28 cellular contexts compared by ENCODE assay signal in genomic region chr5:14433202-14433601, GRCh38.
DNase-seq lines count a peak whose midpoint lies in the region; ATAC-seq, FAIRE-seq and TF ChIP-seq lines count a peak whose summit lies in the region.
"Had no signal": no experiment of that assay in that cellular context is flagged by ENCODE, and none has a peak within 500 bp of the region (broad histone marks: within the 10 kb centered on the region; RNA-seq: fewer than 3 reads in every experiment).

No MANE protein-coding gene starts in this region.

- peak overlapping the region; percentile 96 for H3K27ac Mint-ChIP-seq in WTC11
- no peak overlapping the region for H3K27ac Mint-ChIP-seq in immature natural killer cell
- H3K27ac Mint-ChIP-seq: activated B cell treated with CpG ODN at 0.5 μM for 24 hours; activated naive CD8-positive, alpha-beta T cell treated with anti-CD3 and anti-CD28 coated beads, Interleukin-2, amount 50 U/mL, for 24 hours; dendritic cell treated with granulocyte-macrophage colony-stimulating factor and Interleukin-4, amounts not matched to agents 40 ng/mL and 50 ng/mL, for 4 days; IgD-negative memory B cell; stimulated activated memory B cell treated with anti-CD40 and anti-IgM and Interleukin-4, amounts not matched to agents 10 μg/mL and 1 μg/mL and 100 μg/mL, for 72 hours had no signal

- H3K4me1 ChIP-seq in HUES64 (ENCODE audit: insufficient read depth, low read length) (peaks cover 29% of the 10 kb centered on the region), ovary (ENCODE audit: insufficient read depth) (peaks cover 20% of the 10 kb centered on the region)
- H3K4me1 ChIP-seq: uterus had no signal

- DNase-seq in WTC11 (ENCODE audit: low spot score) = no peak
- peak; percentile 74 for DNase-seq in left kidney (ENCODE audit: low read depth, low spot score)
- DNase-seq in ovary = no peak
- no peak for DNase-seq in brain microvascular endothelial cell
- no peak for DNase-seq in immature natural killer cell
- DNase-seq: activated B cell treated with CpG ODN at 0.5 μM for 24 hours; activated CD4-positive, alpha-beta T cell treated with anti-CD3 and anti-CD28 coated beads, Interleukin-2, amount 50 U/mL, for 48 hours; activated effector memory CD4-positive, alpha-beta T cell treated with anti-CD3 and anti-CD28 coated beads, Interleukin-2, amount 50 U/mL, for 16 hours; activated naive CD8-positive, alpha-beta T cell treated with anti-CD3 and anti-CD28 coated beads, Interleukin-2, amount 50 U/mL, for 24 hours; heart left ventricle; left ventricle myocardium superior; NCI-H1436; NCI-H345; small intestine; stimulated activated CD4-positive, alpha-beta T cell treated with anti-CD3 and anti-CD28 coated beads, Interleukin-2, amount 100 ng/mL, for 24 hours; uterus had no signal

- CTCF ChIA-PET in WTC11 (lab: Charles Lee) = interaction anchor here (1.1 kb wide), 1 partner anchor 72 kb away, joined by 3 read pairs; no protein-coding TSS in a partner anchor

- H3K27me3 ChIP-seq in HUES64 (ENCODE audit: insufficient read depth, low read length) = no peaks in the 10 kb centered on the region
- no peaks in the 10 kb centered on the region for H3K27me3 ChIP-seq in ovary
- no peaks in the 10 kb centered on the region for H3K27me3 ChIP-seq in brain microvascular endothelial cell (replicated peaks)
- H3K27me3 ChIP-seq: BLaER1 treated with 17β-estradiol and CSF1 and Interleukin-3, amounts not matched to agents 10 nM and 100 nM; heart left ventricle; neutrophil; uterus had no signal

- H3K4me1 Mint-ChIP-seq in WTC11 = peaks cover 30% of the 10 kb centered on the region
- H3K4me1 Mint-ChIP-seq in immature natural killer cell = no peaks in the 10 kb centered on the region
- H3K4me1 Mint-ChIP-seq: activated B cell treated with CpG ODN at 0.5 μM for 24 hours had no signal

- H3K9ac ChIP-seq in HUES64 (ENCODE audit: low read depth, low read length) = no peak overlapping the region
- H3K9ac ChIP-seq: BLaER1 treated with 17β-estradiol and CSF1 and Interleukin-3, amounts not matched to agents 10 nM and 100 nM had no signal

- H3K4me3 ChIP-seq in HUES64 (ENCODE audit: low read length) = no peak overlapping the region
- no peak overlapping the region for H3K4me3 ChIP-seq in ovary
- no peak overlapping the region for H3K4me3 ChIP-seq in brain microvascular endothelial cell (ENCODE audit: low read depth, low read length)
- H3K4me3 ChIP-seq: BLaER1 treated with 17β-estradiol and CSF1 and Interleukin-3, amounts not matched to agents 10 nM and 100 nM; heart left ventricle; uterus had no signal

- H3K27me3 Mint-ChIP-seq in WTC11 (ENCODE audit: low read depth) (no peaks in the 10 kb centered on the region; the same call in 1 of the 2 replicates), immature natural killer cell (ENCODE audit: low read depth in 3 of 3) (peaks cover 0 to 3% (median 2%) of the 10 kb centered on the region in 3 donors)
- H3K27me3 Mint-ChIP-seq: activated B cell treated with CpG ODN at 0.5 μM for 24 hours; dendritic cell treated with granulocyte-macrophage colony-stimulating factor and Interleukin-4, amounts not matched to agents 40 ng/mL and 50 ng/mL, for 4 days; IgD-negative memory B cell; stimulated activated memory B cell treated with anti-CD40 and anti-IgM and Interleukin-4, amounts not matched to agents 10 μg/mL and 1 μg/mL and 100 μg/mL, for 72 hours had no signal

- TF ChIP-seq CTCF in WTC11 (IDR thresholded peaks at IDR 0.05) = no peak
- no peak for TF ChIP-seq CTCF in ovary (IDR thresholded peaks at IDR 0.05)
- TF ChIP-seq CTCF in brain microvascular endothelial cell (IDR thresholded peaks at IDR 0.05; ENCODE audit: low read depth, low read length, missing control alignments) = no peak

- H3K9me3 Mint-ChIP-seq in WTC11 = peaks cover 12% of the 10 kb centered on the region; the same call in 1 of the 2 replicates
- H3K9me3 Mint-ChIP-seq in immature natural killer cell = peaks cover 0 to 2% (median 0%) of the 10 kb centered on the region in 6 donors
- H3K9me3 Mint-ChIP-seq: activated B cell treated with CpG ODN at 0.5 μM for 24 hours; dendritic cell treated with granulocyte-macrophage colony-stimulating factor and Interleukin-4, amounts not matched to agents 40 ng/mL and 50 ng/mL, for 4 days; IgD-negative memory B cell; stimulated activated memory B cell treated with anti-CD40 and anti-IgM and Interleukin-4, amounts not matched to agents 10 μg/mL and 1 μg/mL and 100 μg/mL, for 72 hours had no signal

- TF ChIP-seq POLR2A in ovary (IDR thresholded peaks at IDR 0.05) = no peak

- ATAC-seq in WTC11 (peak; percentile 80), GM21786 (IDR thresholded peaks at IDR 0.05; ENCODE audit: unreplicated experiment) (no peak)
- ATAC-seq: activated naive CD8-positive, alpha-beta T cell treated with anti-CD3 and anti-CD28 coated beads, Interleukin-2, amount 50 U/mL, for 24 hours; heart left ventricle; left ventricle myocardium superior; stimulated activated memory B cell treated with anti-CD40 and anti-IgM and Interleukin-4, amounts not matched to agents 10 μg/mL and 1 μg/mL and 100 μg/mL, for 72 hours had no signal

- peak; percentile 97 for FAIRE-seq in A204.1 (lab: Jason Lieb, UNC)
- FAIRE-seq: bronchial epithelial cell, D721Med, endothelial cell of umbilical vein, small intestine had no signal

- H3K36me3 ChIP-seq in HUES64 (ENCODE audit: insufficient read depth, low read length) = peaks cover 7% of the 10 kb centered on the region; the same call in 1 of the 2 replicates
- H3K36me3 ChIP-seq in ovary = no peaks in the 10 kb centered on the region
- H3K36me3 ChIP-seq in brain microvascular endothelial cell (replicated peaks) = peaks cover 33% of the 10 kb centered on the region
- H3K36me3 ChIP-seq: neutrophil, uterus had no signal

- no peak overlapping the region for H3K4me3 Mint-ChIP-seq in WTC11
- no peak overlapping the region for H3K4me3 Mint-ChIP-seq in immature natural killer cell
- H3K4me3 Mint-ChIP-seq: activated B cell treated with CpG ODN at 0.5 μM for 24 hours; activated naive CD8-positive, alpha-beta T cell treated with anti-CD3 and anti-CD28 coated beads, Interleukin-2, amount 50 U/mL, for 24 hours; dendritic cell treated with granulocyte-macrophage colony-stimulating factor and Interleukin-4, amounts not matched to agents 40 ng/mL and 50 ng/mL, for 4 days; IgD-negative memory B cell; stimulated activated memory B cell treated with anti-CD40 and anti-IgM and Interleukin-4, amounts not matched to agents 10 μg/mL and 1 μg/mL and 100 μg/mL, for 72 hours had no signal

- no peak for TF ChIP-seq EP300 in ovary (IDR thresholded peaks at IDR 0.05)

- in situ Hi-C loops in brain microvascular endothelial cell (cut with HindIII; ENCODE audit: low pct_ligation_motif_present, low sequenced_read_pairs) = no loop called here

- peaks cover 22% of the 10 kb centered on the region for H3K36me3 Mint-ChIP-seq in WTC11
- peaks cover 3 to 7% (median 3%) of the 10 kb centered on the region in 3 donors for H3K36me3 Mint-ChIP-seq in immature natural killer cell

- POLR2A ChIA-PET in WTC11 (lab: Charles Lee) = no interaction called here

- 78% methylated on average over 6 of the region's 6 CpGs for WGBS in HUES64
- 43 to 70% (median 59%) methylated on average over 6 of the region's 6 CpGs for WGBS in ovary, 3 donors

- intact Hi-C loops in ovary (cut with DNase I) = no loop called here

- H3K27ac ChIP-seq in HUES64 (ENCODE audit: low read depth, low read length) (peak overlapping the region; percentile 31), ovary (peak overlapping the region in 1 of 2 donors; percentile 46), brain microvascular endothelial cell (no peak overlapping the region)
- H3K27ac ChIP-seq: BLaER1 treated with 17β-estradiol and CSF1 and Interleukin-3, amounts not matched to agents 10 nM and 100 nM; heart left ventricle; HL-60; neutrophil; uterus had no signal

- H3K9me3 ChIP-seq in HUES64 (ENCODE audit: insufficient read depth, low read depth, low read length) = no peaks in the 10 kb centered on the region
- H3K9me3 ChIP-seq in ovary = no peaks in the 10 kb centered on the region
- H3K9me3 ChIP-seq: heart left ventricle, neutrophil, uterus had no signal

TF ChIP-seq in WTC11, 78 proteins besides CTCF, POLR2A, EP300 and RAD21:
- no peak for TF ChIP-seq RORB (CRISPR knock-in tag; IDR thresholded peaks at IDR 0.05)
